ENCODE assay signal across 23 cellular contexts in genomic region chr16:86395477-86395876, GRCh38.
DNase-seq lines count a peak whose midpoint lies in the region; ATAC-seq, FAIRE-seq and TF ChIP-seq lines count a peak whose summit lies in the region.
"Had no signal": no experiment of that assay in that cellular context is flagged by ENCODE, and none has a peak within 500 bp of the region (broad histone marks: within the 10 kb centered on the region; RNA-seq: fewer than 3 reads in every experiment).

No MANE protein-coding gene starts in this region.

- H3K4me1 Mint-ChIP-seq in nephron, result peaks cover 33% of the 10 kb centered on the region
- H3K4me1 Mint-ChIP-seq: B cell had no signal

- H3K27me3 ChIP-seq in SK-N-SH (ENCODE audit: insufficient read depth) (no peaks in the 10 kb centered on the region), fibroblast of lung (ENCODE audit: control insufficient read depth, insufficient read depth, low read length) (no peaks in the 10 kb centered on the region), left ventricle myocardium inferior (ENCODE audit: low read depth) (peaks cover 92% of the 10 kb centered on the region)

- H3K9me3 Mint-ChIP-seq in nephron, result no peaks in the 10 kb centered on the region
- H3K9me3 Mint-ChIP-seq: GM23338 had no signal

- H3K4me1 ChIP-seq in SK-N-SH (ENCODE audit: control insufficient read depth in 1 of 2, insufficient read depth in 2 of 2, low read depth in 1 of 2, low read length in 1 of 2) (peaks cover 2 to 39% of the 10 kb centered on the region in 2 experiments; a peak in 3 of 4 replicates), fibroblast of lung (ENCODE audit: control insufficient read depth, extremely low read depth, insufficient read depth, low read length) (peaks cover 36% of the 10 kb centered on the region), left ventricle myocardium inferior (no peaks in the 10 kb centered on the region)

- H3K9me3 ChIP-seq in SK-N-SH, result no peaks in the 10 kb centered on the region
- H3K9me3 ChIP-seq in fibroblast of lung (ENCODE audit: control insufficient read depth, insufficient read depth, low read depth, low read length), result no peaks in the 10 kb centered on the region
- no peaks in the 10 kb centered on the region for H3K9me3 ChIP-seq in left ventricle myocardium inferior (replicated peaks)

- TF ChIP-seq CTCF in SK-N-SH (IDR thresholded peaks at IDR 0.05) (no peak), fibroblast of lung (conservative IDR thresholded peaks at IDR 0.05 in 1 of 2, IDR thresholded peaks at IDR 0.05 in 1 of 2; ENCODE audit: low read depth in 1 of 2, low read length in 2 of 2) (no peak), nephron (IDR thresholded peaks at IDR 0.05; ENCODE audit: unreplicated experiment in 3 of 3) (no peak), left ventricle myocardium inferior (IDR thresholded peaks at IDR 0.05; ENCODE audit: borderline replicate concordance) (no peak), D721Med (IDR thresholded peaks at IDR 0.05; ENCODE audit: insufficient read depth, missing control alignments) (no peak)

- intact Hi-C loops in left ventricle myocardium inferior (cut with micrococcal nuclease), result no loop called here

- H3K4me3 Mint-ChIP-seq in nephron, result no peak overlapping the region
- H3K4me3 Mint-ChIP-seq: B cell, GM23338 had no signal

- ATAC-seq in SK-N-SH treated with all-trans-retinoic acid at 6 μM for 48 hours, result no peak
- no peak for ATAC-seq in HG03469 (IDR thresholded peaks at IDR 0.05; ENCODE audit: unreplicated experiment)
- ATAC-seq: GM23338, PC-3 had no signal

- H3K4me2 ChIP-seq in SK-N-SH (peak overlapping the region; percentile 64; the same call in 1 of the 2 replicates), fibroblast of lung (ENCODE audit: extremely low read depth, insufficient read depth, low read length) (peak overlapping the region; percentile 2)
- H3K4me2 ChIP-seq: GM23338 had no signal

- peak overlapping the region in 2 of 3 experiments; percentile 28 to 36 for H3K27ac Mint-ChIP-seq in nephron
- H3K27ac Mint-ChIP-seq: B cell, GM23338 had no signal

- peaks cover 45% of the 10 kb centered on the region for H3F3A ChIP-seq in SK-N-SH (replicated peaks; ENCODE audit: insufficient read depth)

- H3K36me3 ChIP-seq in SK-N-SH (replicated peaks in 1 of 2; ENCODE audit: control insufficient read depth in 1 of 2, insufficient read depth in 2 of 2, low read length in 1 of 2), result no peaks in the 10 kb centered on the region
- no peaks in the 10 kb centered on the region for H3K36me3 ChIP-seq in fibroblast of lung (ENCODE audit: control insufficient read depth, insufficient read depth, low read length)
- H3K36me3 ChIP-seq in left ventricle myocardium inferior, result no peaks in the 10 kb centered on the region

- H3K9me2 ChIP-seq in SK-N-SH, result no peaks in the 10 kb centered on the region

- WGBS in SK-N-SH (ENCODE audit: low lambda C conversion rate), result 39% methylated on average over 3 of the region's 3 CpGs

- TF ChIP-seq EP300 in SK-N-SH (IDR thresholded peaks at IDR 0.05; ENCODE audit: borderline replicate concordance in 1 of 2, low read depth in 1 of 2, low read length in 1 of 2), result no peak

- peaks cover 33% of the 10 kb centered on the region for H3K27me3 Mint-ChIP-seq in nephron (ENCODE audit: low read depth)
- H3K27me3 Mint-ChIP-seq: B cell had no signal

- H2AFZ ChIP-seq in SK-N-SH (ENCODE audit: low read depth) (no peak overlapping the region), fibroblast of lung (ENCODE audit: low read length) (no peak overlapping the region)

- TF ChIP-seq RAD21 in SK-N-SH (IDR thresholded peaks at IDR 0.05; ENCODE audit: low read length), result no peak

- H4K20me1 ChIP-seq in SK-N-SH (ENCODE audit: insufficient read depth) (no peaks in the 10 kb centered on the region), fibroblast of lung (ENCODE audit: control insufficient read depth, extremely low read depth, insufficient read depth, low read length) (no peaks in the 10 kb centered on the region)

- H3K36me3 Mint-ChIP-seq in nephron (ENCODE audit: low read depth), result no peaks in the 10 kb centered on the region

- H3K27ac ChIP-seq in SK-N-SH (ENCODE audit: low read depth in 2 of 2, low read length in 1 of 2), result no peak overlapping the region; a peak in 2 of 4 replicates
- H3K27ac ChIP-seq in fibroblast of lung (ENCODE audit: insufficient read depth, low read length), result peak overlapping the region; percentile 97
- H3K27ac ChIP-seq in left ventricle myocardium inferior (replicated peaks), result no peak overlapping the region
- no peak overlapping the region for H3K27ac ChIP-seq in substantia nigra (ENCODE audit: low read depth, low read length, poor library complexity, severe bottlenecking)
- H3K27ac ChIP-seq: 22Rv1, RWPE1 had no signal

- no peak for FAIRE-seq in D721Med (lab: Jason Lieb, UNC)

- CTCF ChIA-PET in SK-N-SH (lab: Yijun Ruan, JAX), result interaction anchor here (1.2 kb wide), 1 partner anchor 55 kb away, joined by 3 read pairs; no protein-coding TSS in a partner anchor

- H3K9ac ChIP-seq in SK-N-SH, result no peak overlapping the region
- no peak overlapping the region for H3K9ac ChIP-seq in fibroblast of lung (ENCODE audit: insufficient read depth, low read length)

- DNase-seq in SK-N-SH, result no peak
- no peak for DNase-seq in fibroblast of lung (ENCODE audit: low read depth in 2 of 2)
- no peak for DNase-seq in left ventricle myocardium inferior
- no peak for DNase-seq in D721Med (ENCODE audit: insufficient read length, low spot score)
- DNase-seq in substantia nigra (lab: John Stamatoyannopoulos, UW), result no peak
- DNase-seq: DMS 273 treated with DMSO at 0.1 percent for 48 hours, DND-41, HCEC 1CT, KBM-7, MV-4-11, NCI-H1417, NCI-H187, NCI-H2107, NCI-H524 treated with DMSO at 0.1 percent for 48 hours, PC-3, SIG-M5 had no signal

- no peaks in the 10 kb centered on the region for H3K79me2 ChIP-seq in SK-N-SH (ENCODE audit: insufficient read depth)
- no peaks in the 10 kb centered on the region for H3K79me2 ChIP-seq in fibroblast of lung (ENCODE audit: control insufficient read depth, insufficient read depth, low read length)

- H3K4me3 ChIP-seq in SK-N-SH (ENCODE audit: low read depth in 2 of 2, low read length in 1 of 2) (no peak overlapping the region), fibroblast of lung (replicated peaks in 1 of 4; ENCODE audit: control extremely low read depth in 1 of 4, insufficient read depth in 1 of 4, low read depth in 3 of 4, low read length in 4 of 4) (no peak overlapping the region), left ventricle myocardium inferior (no peak overlapping the region)
- H3K4me3 ChIP-seq: GM23338 had no signal

- POLR2A ChIA-PET in SK-N-SH (lab: Yijun Ruan, JAX), result no interaction called here

TF ChIP-seq in SK-N-SH, 30 proteins besides CTCF, POLR2A, EP300 and RAD21 (continues in another document):
- no peak for TF ChIP-seq IRF3 (IDR thresholded peaks at IDR 0.05; ENCODE audit: low read depth, low read length)
- TF ChIP-seq GATA2 (CRISPR knock-in tag; IDR thresholded peaks at IDR 0.05), result no peak
- no peak for TF ChIP-seq TCF12 (IDR thresholded peaks at IDR 0.05)

TF ChIP-seq in SK-N-SH treated with all-trans-retinoic acid at 6 μM for 48 hours, 23 proteins besides CTCF, POLR2A, EP300 and RAD21:
- no peak for TF ChIP-seq BACH2 (CRISPR knock-in tag; IDR thresholded peaks at IDR 0.05; ENCODE audit: borderline replicate concordance)
- no peak for TF ChIP-seq ISL1 (CRISPR knock-in tag; IDR thresholded peaks at IDR 0.05)
- no peak for TF ChIP-seq ZNF70 (CRISPR knock-in tag; IDR thresholded peaks at IDR 0.05)
- no peak for TF ChIP-seq PATZ1 (CRISPR knock-in tag; IDR thresholded peaks at IDR 0.05; ENCODE audit: borderline replicate concordance)
- no peak for TF ChIP-seq OSR1 (CRISPR knock-in tag; IDR thresholded peaks at IDR 0.05)
- no peak for TF ChIP-seq TCF4 (CRISPR knock-in tag; IDR thresholded peaks at IDR 0.05; ENCODE audit: borderline replicate concordance)
- no peak for TF ChIP-seq RARB (CRISPR knock-in tag; IDR thresholded peaks at IDR 0.05)
- TF ChIP-seq ZNF565 (CRISPR knock-in tag; conservative IDR thresholded peaks at IDR 0.05; ENCODE audit: low read depth), result no peak
- no peak for TF ChIP-seq ESRRG (CRISPR knock-in tag; IDR thresholded peaks at IDR 0.05)
- no peak for TF ChIP-seq ARNTL (CRISPR knock-in tag; IDR thresholded peaks at IDR 0.05; ENCODE audit: borderline replicate concordance, low read depth)
